Comparison of ENCODE assay signal across 27 cellular contexts in genomic region chr3:8519774-8520448, GRCh38. TPM values are rescaled to one million over a fixed set of nuclear protein-coding genes. Genes with fewer than 3 reads are reported as not detected.
DNase-seq lines count a peak whose midpoint lies in the region; ATAC-seq and TF ChIP-seq lines count a peak whose summit lies in the region.
"Had no signal": no experiment of that assay in that cellular context is flagged by ENCODE, and none has a peak within 500 bp of the region (broad histone marks: within the 10 kb centered on the region; RNA-seq: fewer than 3 reads in every experiment).

No MANE protein-coding gene starts in this region.

- H3K9me3 ChIP-seq in mesenchymal stem cell (ENCODE audit: control insufficient read depth, low read length) (no peaks in the 10 kb centered on the region), subcutaneous abdominal adipose tissue (ENCODE audit: control insufficient read depth in 5 of 5, low read length in 5 of 5) (no peaks in the 10 kb centered on the region)
- H3K9me3 ChIP-seq: prostate gland had no signal

- intact Hi-C loops in sciatic nerve (cut with DNase I), result no loop called here

- DNase-seq in HCEC 1CT (peak; percentile 13), mesenchymal stem cell (no peak), sciatic nerve (ENCODE audit: low spot score) (no peak), NCI-H2171 (lab: John Stamatoyannopoulos, UW) (no peak), NCI-H2227 treated with DMSO at 0.1 percent for 48 hours (lab: John Stamatoyannopoulos, UW) (no peak)
- no peak for DNase-seq in activated CD4-positive, alpha-beta T cell treated with anti-CD3 and anti-CD28 coated beads for 4 hours
- DNase-seq: activated CD4-positive, alpha-beta T cell treated with anti-CD3 and anti-CD28 coated beads, Interleukin-2, amount 10 ng/mL, durations not matched to agents 7 days and 5 days; activated naive CD8-positive, alpha-beta T cell treated with anti-CD3 and anti-CD28 coated beads, Interleukin-2, amount 50 U/mL, for 24 hours; activated T-cell treated with anti-CD3 and anti-CD28 coated beads, Interleukin-2, amount 50 U/mL, for 48 hours; DMS53; effector memory CD4-positive, alpha-beta T cell; foreskin keratinocyte; GDM1; Karpas-422; left cardiac atrium; NCI-H524; Right ventricle myocardium superior; small intestine; stimulated activated CD4-positive, alpha-beta T cell treated with anti-CD3 and anti-CD28 coated beads, Interleukin-2, amount 100 ng/mL, for 24 hours had no signal

- H3K4me1 Mint-ChIP-seq in brain, result peaks cover 45% of the 10 kb centered on the region

- no peak overlapping the region for H2AK5ac ChIP-seq in mesenchymal stem cell (ENCODE audit: low read length, severe bottlenecking)

- H2BK120ac ChIP-seq in mesenchymal stem cell (ENCODE audit: low read depth, low read length), result no peak overlapping the region

- H3K36me3 ChIP-seq in mesenchymal stem cell (ENCODE audit: control insufficient read depth in 1 of 2, insufficient read depth in 2 of 2, low read depth in 1 of 2, low read length in 2 of 2) (peaks cover 29 to 34% of the 10 kb centered on the region in 2 experiments), subcutaneous abdominal adipose tissue (ENCODE audit: control insufficient read depth in 5 of 5, insufficient read depth in 5 of 5, low read length in 5 of 5) (peaks cover 4 to 31% (median 14%) of the 10 kb centered on the region in 5 donors)
- H3K36me3 ChIP-seq: BLaER1 treated with 17β-estradiol and CSF1 and Interleukin-3, amounts not matched to agents 10 nM and 100 nM; prostate gland had no signal

- no peak overlapping the region for H3K4me2 ChIP-seq in mesenchymal stem cell (ENCODE audit: low read length, poor library complexity, severe bottlenecking)
- H3K4me2 ChIP-seq: BLaER1 treated with 17β-estradiol and CSF1 and Interleukin-3, amounts not matched to agents 10 nM and 100 nM had no signal

- no peak overlapping the region for H2BK5ac ChIP-seq in mesenchymal stem cell (ENCODE audit: low read depth, low read length, poor library complexity, severe bottlenecking)

- peak overlapping the region in 3 of 5 experiments; percentile 18 to 63 (median 48) for H3K27ac Mint-ChIP-seq in brain
- H3K27ac Mint-ChIP-seq: activated CD4-positive, alpha-beta T cell treated with anti-CD3 and anti-CD28 coated beads, Interleukin-2, amount 10 ng/mL, durations not matched to agents 7 days and 5 days; activated naive CD8-positive, alpha-beta T cell treated with anti-CD3 and anti-CD28 coated beads, Interleukin-2, amount 50 U/mL, for 24 hours; memory B cell had no signal

- H2BK15ac ChIP-seq in mesenchymal stem cell (ENCODE audit: low read depth, poor library complexity, severe bottlenecking), result no peak overlapping the region

- H3K9me3 Mint-ChIP-seq in brain, result peaks cover 0 to 10% (median 0%) of the 10 kb centered on the region in 5 experiments
- H3K9me3 Mint-ChIP-seq: activated naive CD8-positive, alpha-beta T cell treated with anti-CD3 and anti-CD28 coated beads, Interleukin-2, amount 50 U/mL, for 24 hours had no signal

- peaks cover 39% of the 10 kb centered on the region for H3K79me1 ChIP-seq in mesenchymal stem cell (replicated peaks; ENCODE audit: low read length, poor library complexity, severe bottlenecking)

- no peaks in the 10 kb centered on the region for H3K4me1 ChIP-seq in mesenchymal stem cell (ENCODE audit: control insufficient read depth, insufficient read depth, low read depth, low read length)
- peaks cover 0 to 79% (median 31%) of the 10 kb centered on the region in 5 donors for H3K4me1 ChIP-seq in subcutaneous abdominal adipose tissue (ENCODE audit: control insufficient read depth in 5 of 5, insufficient read depth in 5 of 5, low read length in 5 of 5)
- H3K4me1 ChIP-seq: foreskin keratinocyte, prostate gland had no signal

- H4K91ac ChIP-seq in mesenchymal stem cell (ENCODE audit: low read length), result peak overlapping the region; percentile 25

- H3K14ac ChIP-seq in mesenchymal stem cell (ENCODE audit: low read length in 2 of 2), result no peak overlapping the region

- H3K4ac ChIP-seq in mesenchymal stem cell (ENCODE audit: low read depth in 1 of 2, low read length in 2 of 2), result no peak overlapping the region

- H3K27me3 ChIP-seq in mesenchymal stem cell (ENCODE audit: control insufficient read depth in 1 of 2, insufficient read depth in 1 of 2, low read length in 2 of 2), result no peaks in the 10 kb centered on the region
- no peaks in the 10 kb centered on the region for H3K27me3 ChIP-seq in subcutaneous abdominal adipose tissue (ENCODE audit: control insufficient read depth in 5 of 5, insufficient read depth in 4 of 5, low read length in 5 of 5)
- H3K27me3 ChIP-seq: BLaER1 treated with 17β-estradiol and CSF1 and Interleukin-3, amounts not matched to agents 10 nM and 100 nM; foreskin keratinocyte had no signal

- no peak overlapping the region for H3K4me3 Mint-ChIP-seq in brain
- H3K4me3 Mint-ChIP-seq: activated CD4-positive, alpha-beta T cell treated with anti-CD3 and anti-CD28 coated beads, Interleukin-2, amount 10 ng/mL, durations not matched to agents 7 days and 5 days; activated naive CD8-positive, alpha-beta T cell treated with anti-CD3 and anti-CD28 coated beads, Interleukin-2, amount 50 U/mL, for 24 hours; memory B cell had no signal

- no peak overlapping the region for H4K8ac ChIP-seq in mesenchymal stem cell (ENCODE audit: low read length)

- H2AFZ ChIP-seq in mesenchymal stem cell (ENCODE audit: low read depth, low read length), result no peak overlapping the region

- H3K4me3 ChIP-seq in mesenchymal stem cell (ENCODE audit: insufficient read depth in 1 of 2, low read depth in 1 of 2, low read length in 2 of 2) (no peak overlapping the region), subcutaneous abdominal adipose tissue (ENCODE audit: low read depth in 1 of 5, low read length in 5 of 5) (no peak overlapping the region)
- H3K4me3 ChIP-seq: BLaER1 treated with 17β-estradiol and CSF1 and Interleukin-3, amounts not matched to agents 10 nM and 100 nM; prostate gland had no signal

- ATAC-seq in sciatic nerve, result no peak
- ATAC-seq: activated naive CD8-positive, alpha-beta T cell treated with anti-CD3 and anti-CD28 coated beads, Interleukin-2, amount 50 U/mL, for 24 hours; esophagus mucosa; foreskin keratinocyte; left cardiac atrium; PC-3 had no signal

- H3K23ac ChIP-seq in mesenchymal stem cell (ENCODE audit: low read length in 2 of 2), result no peak overlapping the region

- WGBS in mesenchymal stem cell, result 57% methylated on average over 2 of the region's 2 CpGs

- H3K36me3 Mint-ChIP-seq in brain, result peaks cover 36% of the 10 kb centered on the region

- TF ChIP-seq CTCF in brain (conservative IDR thresholded peaks at IDR 0.05), result no peak

- no peak overlapping the region for H3K9ac ChIP-seq in mesenchymal stem cell (ENCODE audit: low read length)
- H3K9ac ChIP-seq in subcutaneous abdominal adipose tissue (ENCODE audit: low read length in 5 of 5), result no peak overlapping the region
- H3K9ac ChIP-seq: BLaER1 treated with 17β-estradiol and CSF1 and Interleukin-3, amounts not matched to agents 10 nM and 100 nM had no signal

- no peak overlapping the region for H3K27ac ChIP-seq in mesenchymal stem cell (ENCODE audit: low read length, poor library complexity, severe bottlenecking)
- H3K27ac ChIP-seq in subcutaneous abdominal adipose tissue (ENCODE audit: low read depth, low read length), result peak overlapping the region; percentile 13
- H3K27ac ChIP-seq: BLaER1 treated with 17β-estradiol and CSF1 and Interleukin-3, amounts not matched to agents 10 nM and 100 nM; foreskin keratinocyte; prostate gland; VCaP had no signal

- peaks cover 3% of the 10 kb centered on the region for H3K27me3 Mint-ChIP-seq in brain
- H3K27me3 Mint-ChIP-seq: activated CD4-positive, alpha-beta T cell treated with anti-CD3 and anti-CD28 coated beads, Interleukin-2, amount 10 ng/mL, durations not matched to agents 7 days and 5 days; memory B cell had no signal

- peak overlapping the region in 1 of 2 experiments; percentile 55 for H3K18ac ChIP-seq in mesenchymal stem cell (ENCODE audit: low read depth in 1 of 2, low read length in 2 of 2)

- peak overlapping the region in 1 of 2 experiments; percentile 87 for H2BK12ac ChIP-seq in mesenchymal stem cell (ENCODE audit: low read length in 2 of 2)

RNA-seq across cellular contexts. Expression of gene LMCD1, which starts 18.3 kb away (rescaled TPM):
- polyA plus RNA-seq in brain (ENCODE audit: insufficient read depth, low read depth, low replicate concordance), result 8.8 TPM
- polyA plus RNA-seq in mesenchymal stem cell (2013, experiment 1 of 2), result 22.4 TPM
- polyA plus RNA-seq in mesenchymal stem cell (2013, experiment 2 of 2), result 23.5 TPM
- 68.7 TPM for total RNA-seq in sciatic nerve
